ENCODE assay signal across 2 cellular contexts in genomic region chr3:178078933-178079332, GRCh38.
TF ChIP-seq lines count a peak whose summit lies in the region.

No MANE protein-coding gene starts in this region.

TF ChIP-seq in liver, 16 proteins besides CTCF, POLR2A, EP300 and RAD21:
- TF ChIP-seq REST (IDR thresholded peaks at IDR 0.05) (no peak), ZBTB33 (IDR thresholded peaks at IDR 0.05) (no peak), RXRA (IDR thresholded peaks at IDR 0.05) (peak; percentile 31 to 42), NR2F2 (IDR thresholded peaks at IDR 0.05) (peak; percentile 97), SP1 (IDR thresholded peaks at IDR 0.05) (peak; percentile 25)
TF ChIP-seq in liver: peak in this region for 3.

TF ChIP-seq in HepG2, 621 proteins besides CTCF, POLR2A, EP300 and RAD21 (continued from another document):
- no peak for TF ChIP-seq ZNF275 (CRISPR knock-in tag; IDR thresholded peaks at IDR 0.05; ENCODE audit: borderline replicate concordance)
